In genomic region chr7:35650751-35651150, GRCh38 we compare ENCODE assay signal across 1 cellular context.
TF ChIP-seq lines count a peak whose summit lies in the region.

No MANE protein-coding gene starts in this region.

TF ChIP-seq in H1, 55 proteins besides CTCF, POLR2A, EP300 and RAD21:
- TF ChIP-seq GABPA (IDR thresholded peaks at IDR 0.05; ENCODE audit: borderline replicate concordance, insufficient read depth, low read length) (no peak), CBX5 (IDR thresholded peaks at IDR 0.05; ENCODE audit: low read depth, low read length) (no peak), CHD1 (IDR thresholded peaks at IDR 0.05; ENCODE audit: low read depth, low read length) (no peak), PHF8 (conservative IDR thresholded peaks at IDR 0.05; ENCODE audit: low read depth, low read length) (no peak), RFX5 (IDR thresholded peaks at IDR 0.05; ENCODE audit: borderline replicate concordance, low read depth, low read length) (no peak), SAP30 (IDR thresholded peaks at IDR 0.05; ENCODE audit: insufficient read depth, insufficient replicate concordance, low read length) (no peak), MAX (IDR thresholded peaks at IDR 0.05) (no peak), SIN3A (conservative IDR thresholded peaks at IDR 0.05 in 1 of 2, IDR thresholded peaks at IDR 0.05 in 1 of 2; ENCODE audit: low read depth in 1 of 2, low read length in 2 of 2) (no peak), EGR1 (IDR thresholded peaks at IDR 0.05; ENCODE audit: borderline replicate concordance, low read depth, low read length) (no peak), HDAC6 (IDR thresholded peaks at IDR 0.05; ENCODE audit: low read depth, low read length) (no peak), SRF (IDR thresholded peaks at IDR 0.05; ENCODE audit: low read depth, low read length) (no peak), ATF3 (IDR thresholded peaks at IDR 0.05; ENCODE audit: insufficient read depth, low read depth, low read length) (no peak), BCL11A (IDR thresholded peaks at IDR 0.05; ENCODE audit: low read depth in 2 of 2, low read length in 2 of 2) (no peak), CHD2 (IDR thresholded peaks at IDR 0.05; ENCODE audit: low read length) (no peak), BRCA1 (IDR thresholded peaks at IDR 0.05; ENCODE audit: low read depth, low read length) (no peak), TAF1 (IDR thresholded peaks at IDR 0.05; ENCODE audit: low read depth, low read length) (no peak), KDM5A (IDR thresholded peaks at IDR 0.05; ENCODE audit: low read length) (no peak), HDAC2 (IDR thresholded peaks at IDR 0.05; ENCODE audit: borderline replicate concordance in 1 of 2, low read depth in 2 of 2, low read length in 2 of 2) (no peak), POLR2AphosphoS5 (IDR thresholded peaks at IDR 0.05; ENCODE audit: low read depth, low read length) (no peak), GTF2F1 (IDR thresholded peaks at IDR 0.05; ENCODE audit: borderline replicate concordance, low read depth, low read length) (no peak)
